Comparison of ENCODE assay signal across 8 cellular contexts in genomic region chr5:11904270-11904906, GRCh38. TPM values are rescaled to one million over a fixed set of nuclear protein-coding genes. Genes with fewer than 3 reads are reported as not detected.
DNase-seq lines count a peak whose midpoint lies in the region; ATAC-seq, FAIRE-seq and TF ChIP-seq lines count a peak whose summit lies in the region.

TSS of gene CTNND2 (minus strand) at chr5:11904446. CDS start at chr5:11903853, 593 bp downstream.

- DNase-seq in GM12892 (ENCODE audit: insufficient read length), result peak; percentile 0
- DNase-seq in activated naive CD8-positive, alpha-beta T cell treated with anti-CD3 and anti-CD28 coated beads, Interleukin-2, amount 10 ng/mL, durations not matched to agents 7 days and 5 days, result peak; percentile 21
- no peak for DNase-seq in OCI-M1 (lab: John Stamatoyannopoulos, UW)
- no peak for DNase-seq in effector CD4-positive, alpha-beta T cell
- DNase-seq in stimulated activated CD4-positive, alpha-beta T cell treated with anti-CD3 and anti-CD28 coated beads, Interleukin-4, amount 100 ng/mL, for 4 hours, result no peak

- peak within 1 kb of the TSS; percentile 40 for H3K4me3 ChIP-seq in iPS-11a (ENCODE audit: low read depth, low read length)

- no peak for TF ChIP-seq POLR2A in GM12892 (IDR thresholded peaks at IDR 0.05; ENCODE audit: low read depth, low read length)

- peaks cover 0 to 8% (median 6%) of the 10 kb centered on the region in 3 donors for H3K4me1 Mint-ChIP-seq in IgD-negative memory B cell
- no peaks in the 10 kb centered on the region for H3K4me1 Mint-ChIP-seq in activated naive CD8-positive, alpha-beta T cell treated with anti-CD3 and anti-CD28 coated beads, Interleukin-2, amount 10 ng/mL, durations not matched to agents 7 days and 5 days
- peaks cover 6% of the 10 kb centered on the region for H3K4me1 Mint-ChIP-seq in stimulated activated memory B cell treated with anti-CD40 and anti-IgM and Interleukin-4, amounts not matched to agents 10 μg/mL and 1 μg/mL and 100 μg/mL, for 72 hours

- POLR2A ChIA-PET in activated naive CD8-positive, alpha-beta T cell treated with anti-CD3 and anti-CD28 coated beads, Interleukin-2, amount 10 ng/mL, durations not matched to agents 7 days and 5 days (lab: Charles Lee), result no interaction called here

- H3K27ac Mint-ChIP-seq in IgD-negative memory B cell, result peak within 1 kb of the TSS in 1 of 3 donors; percentile 23
- H3K27ac Mint-ChIP-seq in activated naive CD8-positive, alpha-beta T cell treated with anti-CD3 and anti-CD28 coated beads, Interleukin-2, amount 10 ng/mL, durations not matched to agents 7 days and 5 days, result no peak within 1 kb of the TSS
- no peak within 1 kb of the TSS for H3K27ac Mint-ChIP-seq in stimulated activated memory B cell treated with anti-CD40 and anti-IgM and Interleukin-4, amounts not matched to agents 10 μg/mL and 1 μg/mL and 100 μg/mL, for 72 hours

- peaks cover 4% of the 10 kb centered on the region for H3K36me3 Mint-ChIP-seq in IgD-negative memory B cell
- no peaks in the 10 kb centered on the region for H3K36me3 Mint-ChIP-seq in activated naive CD8-positive, alpha-beta T cell treated with anti-CD3 and anti-CD28 coated beads, Interleukin-2, amount 10 ng/mL, durations not matched to agents 7 days and 5 days
- no peaks in the 10 kb centered on the region for H3K36me3 Mint-ChIP-seq in stimulated activated memory B cell treated with anti-CD40 and anti-IgM and Interleukin-4, amounts not matched to agents 10 μg/mL and 1 μg/mL and 100 μg/mL, for 72 hours

- ATAC-seq in activated naive CD8-positive, alpha-beta T cell treated with anti-CD3 and anti-CD28 coated beads, Interleukin-2, amount 10 ng/mL, durations not matched to agents 7 days and 5 days (ENCODE audit: low read depth), result no peak
- peak; percentile 24 for ATAC-seq in stimulated activated memory B cell treated with anti-CD40 and anti-IgM and Interleukin-4, amounts not matched to agents 10 μg/mL and 1 μg/mL and 100 μg/mL, for 72 hours

- no peak for FAIRE-seq in GM12892 (lab: Jason Lieb, UNC)

- peaks cover 0 to 3% (median 2%) of the 10 kb centered on the region in 3 donors for H3K9me3 Mint-ChIP-seq in IgD-negative memory B cell
- H3K9me3 Mint-ChIP-seq in activated naive CD8-positive, alpha-beta T cell treated with anti-CD3 and anti-CD28 coated beads, Interleukin-2, amount 10 ng/mL, durations not matched to agents 7 days and 5 days, result no peaks in the 10 kb centered on the region
- H3K9me3 Mint-ChIP-seq in stimulated activated memory B cell treated with anti-CD40 and anti-IgM and Interleukin-4, amounts not matched to agents 10 μg/mL and 1 μg/mL and 100 μg/mL, for 72 hours, result no peaks in the 10 kb centered on the region

- peaks cover 29% of the 10 kb centered on the region for H3K27me3 Mint-ChIP-seq in IgD-negative memory B cell
- peaks cover 37% of the 10 kb centered on the region for H3K27me3 Mint-ChIP-seq in activated naive CD8-positive, alpha-beta T cell treated with anti-CD3 and anti-CD28 coated beads, Interleukin-2, amount 10 ng/mL, durations not matched to agents 7 days and 5 days
- peaks cover 34% of the 10 kb centered on the region for H3K27me3 Mint-ChIP-seq in stimulated activated memory B cell treated with anti-CD40 and anti-IgM and Interleukin-4, amounts not matched to agents 10 μg/mL and 1 μg/mL and 100 μg/mL, for 72 hours

- H3K4me3 Mint-ChIP-seq in IgD-negative memory B cell, result peak within 1 kb of the TSS in 3 of 4 donors; percentile 66 to 79 (median 78)
- peak within 1 kb of the TSS; percentile 41 for H3K4me3 Mint-ChIP-seq in activated naive CD8-positive, alpha-beta T cell treated with anti-CD3 and anti-CD28 coated beads, Interleukin-2, amount 10 ng/mL, durations not matched to agents 7 days and 5 days
- H3K4me3 Mint-ChIP-seq in stimulated activated memory B cell treated with anti-CD40 and anti-IgM and Interleukin-4, amounts not matched to agents 10 μg/mL and 1 μg/mL and 100 μg/mL, for 72 hours, result peak within 1 kb of the TSS; percentile 3

RNA-seq across cellular contexts. Expression of gene CTNND2, which starts in this region (rescaled TPM):
- polyA plus RNA-seq in GM12892 (2012; ENCODE audit: missing spikeins), result not detected
- polyA plus RNA-seq in IgD-negative memory B cell, result not detected
- total RNA-seq in activated naive CD8-positive, alpha-beta T cell treated with anti-CD3 and anti-CD28 coated beads, Interleukin-2, amount 10 ng/mL, durations not matched to agents 7 days and 5 days, result not detected

Comparison
In these comparisons a context has a peak if more than half of its experiments do, and no peak if none do; other contexts are left out.
1. Peak in DNase-seq in activated naive CD8-positive, alpha-beta T cell treated with anti-CD3 and anti-CD28 coated beads, Interleukin-2, amount 10 ng/mL, durations not matched to agents 7 days and 5 days; RNA of the gene not detected or under 1 TPM.
2. H3K4me3 Mint-ChIP-seq: peak in every context shown above with its lines; median percentile 78 in IgD-negative memory B cell; 41 in activated naive CD8-positive, alpha-beta T cell treated with anti-CD3 and anti-CD28 coated beads, Interleukin-2, amount 10 ng/mL, durations not matched to agents 7 days and 5 days; 3 in stimulated activated memory B cell treated with anti-CD40 and anti-IgM and Interleukin-4, amounts not matched to agents 10 μg/mL and 1 μg/mL and 100 μg/mL, for 72 hours.